Comparison of ENCODE assay signal across 20 cellular contexts in the genomic region with DNA sequence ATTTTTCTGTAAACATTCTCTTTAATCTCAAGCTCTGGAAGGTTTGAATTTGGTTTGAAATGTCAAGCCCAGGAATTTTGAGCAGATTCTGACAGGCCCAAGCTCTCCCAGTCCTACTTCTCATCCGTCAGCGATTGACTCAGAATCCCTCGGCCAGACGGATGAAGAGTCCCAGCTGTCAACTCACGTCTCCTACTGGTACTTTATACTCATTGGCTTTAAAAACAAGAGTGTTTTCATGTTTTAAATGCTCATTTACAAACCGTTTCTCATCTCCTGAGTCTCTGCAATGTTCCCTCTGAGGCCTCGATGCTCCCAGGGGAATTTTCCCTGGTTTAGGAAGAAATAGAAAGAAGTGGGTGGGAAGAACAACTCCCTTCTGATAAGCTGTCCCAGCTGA.
DNase-seq lines count a peak whose midpoint lies in the region; FAIRE-seq and TF ChIP-seq lines count a peak whose summit lies in the region.
"Had no signal": no experiment of that assay in that cellular context is flagged by ENCODE, and none has a peak within 500 bp of the region (broad histone marks: within the 10 kb centered on the region; RNA-seq: fewer than 3 reads in every experiment).

No MANE protein-coding gene starts in this region.

- H3K9me3 ChIP-seq in WERI-Rb-1 (ENCODE audit: severe bottlenecking) (no peaks in the 10 kb centered on the region), H1 (ENCODE audit: insufficient read depth in 2 of 2, low read depth in 1 of 2, low read length in 1 of 2) (no peaks in the 10 kb centered on the region), kidney (ENCODE audit: control insufficient read depth in 1 of 2, low read length in 2 of 2) (no peaks in the 10 kb centered on the region)

- H3K27ac ChIP-seq in WERI-Rb-1, result 0 out of 2 replicates have a peak overlapping the region, but pooled peaks have one; percentile 23
- no peak overlapping the region for H3K27ac ChIP-seq in H1 (ENCODE audit: low read depth, low read length)
- H3K27ac ChIP-seq in kidney (ENCODE audit: low read depth in 2 of 2, low read length in 2 of 2), result no peak overlapping the region
- H3K27ac ChIP-seq: KMS-11, VCaP had no signal

- TF ChIP-seq RAD21 in H1 (IDR thresholded peaks at IDR 0.05 in 1 of 2, conservative IDR thresholded peaks at IDR 0.05 in 1 of 2; ENCODE audit: low read depth in 2 of 2, low read length in 2 of 2), result no peak

- no peak overlapping the region; the same call in 1 of the 2 replicates for H2BK5ac ChIP-seq in H1 (ENCODE audit: low read depth, low read length)

- H3K4me1 ChIP-seq in H1 (replicated peaks in 1 of 4; ENCODE audit: control insufficient read depth in 3 of 4, insufficient read depth in 4 of 4, low read length in 3 of 4) (no peaks in the 10 kb centered on the region; a peak in 1 of 7 replicates), kidney (ENCODE audit: control insufficient read depth in 1 of 2, insufficient read depth in 1 of 2, low read depth in 1 of 2, low read length in 2 of 2) (no peaks in the 10 kb centered on the region)

- H4K5ac ChIP-seq in H1 (ENCODE audit: insufficient read length, low read depth, low read length), result no peak overlapping the region

- H3K36me3 ChIP-seq in WERI-Rb-1 (no peaks in the 10 kb centered on the region), H1 (ENCODE audit: control insufficient read depth in 2 of 4, insufficient read depth in 4 of 4, low read length in 3 of 4) (no peaks in the 10 kb centered on the region), kidney (ENCODE audit: control insufficient read depth in 1 of 2, insufficient read depth in 2 of 2, low read length in 2 of 2) (no peaks in the 10 kb centered on the region)

- H2AFZ ChIP-seq in H1 (ENCODE audit: low read length), result peak overlapping the region; percentile 21; the same call in 1 of the 2 replicates

- 85% methylated on average over 7 of the region's 7 CpGs; no CpG with 5 or more reads in 1 of the 2 experiments for WGBS in H1 (ENCODE audit: extremely low coverage in 1 of 2, insufficient coverage in 1 of 2, insufficient read length in 1 of 2, insufficient replicate concordance in 2 of 2, low coverage in 1 of 2, low lambda C conversion rate in 2 of 2, missing lambda C conversion rate in 1 of 2), 2 experiments

- H4K20me1 ChIP-seq in H1 (replicated peaks in 1 of 2; ENCODE audit: control insufficient read depth in 1 of 2, insufficient read depth in 2 of 2, low read length in 2 of 2), result no peaks in the 10 kb centered on the region

- DNase-seq in WERI-Rb-1, result peak; percentile 30
- no peak for DNase-seq in H1 (ENCODE audit: low read depth in 1 of 2, low spot score in 2 of 2)
- peak; percentile 61 for DNase-seq in kidney
- peak; percentile 28 for DNase-seq in retina
- no peak for DNase-seq in GM12891 (ENCODE audit: insufficient read length, low spot score)
- no peak for DNase-seq in inferior parietal cortex (ENCODE audit: extremely low spot score)
- DNase-seq in NCI-H2227 treated with DMSO at 0.1 percent for 48 hours (lab: John Stamatoyannopoulos, UW), result no peak
- DNase-seq: activated CD4-positive, alpha-beta T cell treated with anti-CD3 and anti-CD28 coated beads, Interleukin-2, amount 50 U/mL, for 48 hours; activated gamma-delta T cell; erythroblast; H7; NCI-H187; NK-92 treated with Interleukin-12 subunit alpha and Interleukin-12 subunit beta, amount 100 ng/mL, for 24 hours; stimulated activated CD4-positive, alpha-beta T cell treated with anti-CD3 and anti-CD28 coated beads, Interleukin-2, amount 100 ng/mL, for 24 hours; stimulated activated naive CD4-positive, alpha-beta T cell; T-helper 2 cell had no signal

- CTCF ChIA-PET in H1 (lab: Charles Lee; ENCODE audit: partially characterized antibody), result interaction anchor here (0.6 to 1.3 kb wide), 4 partner anchors 18 to 945 kb away, joined by 3 to 4 read pairs (median 3); no protein-coding TSS in a partner anchor

- H2BK15ac ChIP-seq in H1 (ENCODE audit: low read length), result no peak overlapping the region

- no peak overlapping the region for H2BK12ac ChIP-seq in H1 (ENCODE audit: low read depth, low read length)

- no peak overlapping the region for H4K91ac ChIP-seq in H1 (replicated peaks; ENCODE audit: insufficient read length, low read length)

- H3K14ac ChIP-seq in H1 (ENCODE audit: insufficient read length), result no peak overlapping the region

- no peak overlapping the region; a peak in 1 of 7 replicates for H3K9ac ChIP-seq in H1 (replicated peaks in 1 of 4; ENCODE audit: extremely low read depth in 1 of 4, low read depth in 3 of 4, low read length in 3 of 4)
- H3K9ac ChIP-seq in kidney (ENCODE audit: low read length in 2 of 2), result no peak overlapping the region
- H3K9ac ChIP-seq: KMS-11 had no signal

- FAIRE-seq in H1 (lab: Jason Lieb, UNC), result no peak
- FAIRE-seq in kidney (lab: Jason Lieb, UNC), result no peak
- FAIRE-seq in GM12891 (lab: Jason Lieb, UNC), result no peak
- FAIRE-seq: GM12892, RCC 7860 had no signal

- H3K4me2 ChIP-seq in H1 (ENCODE audit: insufficient read depth in 1 of 2, low read depth in 2 of 2, low read length in 2 of 2), result no peak overlapping the region
- H3K4me2 ChIP-seq: KMS-11 had no signal

- no peak overlapping the region for H4K8ac ChIP-seq in H1 (ENCODE audit: extremely low read depth, insufficient read depth, low read length)

- no peak overlapping the region for H2BK20ac ChIP-seq in H1 (ENCODE audit: low read length)

- H3K18ac ChIP-seq in H1 (ENCODE audit: extremely low read depth, low read length), result no peak overlapping the region

- H3K4ac ChIP-seq in H1 (replicated peaks; ENCODE audit: insufficient read length, low read depth, low read length), result no peak overlapping the region

- POLR2A ChIA-PET in H1 (lab: Charles Lee; ENCODE audit: partially characterized antibody), result no interaction called here

- H3K23me2 ChIP-seq in H1 (ENCODE audit: low read depth, low read length), result no peaks in the 10 kb centered on the region

- no peak overlapping the region for H2BK120ac ChIP-seq in H1 (replicated peaks; ENCODE audit: low read depth, low read length)

- H3K56ac ChIP-seq in H1 (replicated peaks; ENCODE audit: insufficient read length, low read depth, low read length), result no peak overlapping the region

- intact Hi-C loops in kidney (cut with DNase I), result no loop called here

- TF ChIP-seq POLR2A in H1 (IDR thresholded peaks at IDR 0.05; ENCODE audit: control extremely low read depth in 1 of 2, low read depth in 2 of 2, low read length in 2 of 2) (no peak), GM12891 (IDR thresholded peaks at IDR 0.05; ENCODE audit: low read depth, low read length) (no peak)

- H3K79me2 ChIP-seq in H1 (ENCODE audit: control insufficient read depth in 1 of 2, insufficient read depth in 2 of 2, low read length in 2 of 2), result no peaks in the 10 kb centered on the region

- no peak overlapping the region for H2AK5ac ChIP-seq in H1 (ENCODE audit: low read depth, low read length)

- no peak for TF ChIP-seq EP300 in H1 (IDR thresholded peaks at IDR 0.05; ENCODE audit: borderline replicate concordance in 1 of 2, low read depth in 2 of 2, low read length in 2 of 2)

- H3K4me3 ChIP-seq in WERI-Rb-1 (ENCODE audit: low read depth, low read length) (no peak overlapping the region), H1 (ENCODE audit: extremely low read depth in 1 of 4, insufficient read depth in 2 of 4, low read depth in 3 of 4, low read length in 4 of 4) (no peak overlapping the region), kidney (ENCODE audit: low read length in 2 of 2) (no peak overlapping the region)

- TF ChIP-seq CTCF in WERI-Rb-1 (IDR thresholded peaks at IDR 0.05; ENCODE audit: low read depth, low read length) (0 out of 2 replicates have a peak, but pooled peaks have one; percentile 17), H1 (IDR thresholded peaks at IDR 0.05; ENCODE audit: control extremely low read depth in 1 of 3, insufficient read depth in 1 of 3, low read depth in 1 of 3, low read length in 3 of 3) (no peak), kidney (IDR thresholded peaks at IDR 0.05; ENCODE audit: borderline replicate concordance, extremely low read depth, insufficient read depth) (no peak)

- no peaks in the 10 kb centered on the region for H3K27me3 ChIP-seq in WERI-Rb-1 (ENCODE audit: insufficient read depth, low read depth, severe bottlenecking)
- H3K27me3 ChIP-seq in H1 (replicated peaks in 1 of 4; ENCODE audit: control insufficient read depth in 3 of 4, extremely low read depth in 1 of 4, insufficient read depth in 3 of 4, low read length in 3 of 4), result no peaks in the 10 kb centered on the region

- H3K23ac ChIP-seq in H1 (ENCODE audit: insufficient read length), result no peak overlapping the region

- no peaks in the 10 kb centered on the region for H3K79me1 ChIP-seq in H1 (ENCODE audit: low read depth, low read length)

TF ChIP-seq in H1, 55 proteins besides CTCF, POLR2A, EP300 and RAD21:
- TF ChIP-seq EGR1 (IDR thresholded peaks at IDR 0.05; ENCODE audit: borderline replicate concordance, low read depth, low read length), result no peak
- no peak for TF ChIP-seq SRF (IDR thresholded peaks at IDR 0.05; ENCODE audit: low read depth, low read length)

TF ChIP-seq in GM12891, 5 proteins besides CTCF, POLR2A, EP300 and RAD21:
- no peak for TF ChIP-seq SPI1 (IDR thresholded peaks at IDR 0.05; ENCODE audit: low read depth, low read length)

Comparison
In these comparisons a context has a peak if more than half of its experiments do, and no peak if none do; other contexts are left out.
1. DNase-seq: peak in WERI-Rb-1 (single experiment), kidney (single experiment) and retina (single experiment); none in H1 (0 of 2), GM12891 (single experiment), inferior parietal cortex (single experiment) and NCI-H2227 treated with DMSO at 0.1 percent for 48 hours (single experiment).